ENCODE assay signal across 1 cellular context in genomic region chr2:27086090-27086721, GRCh38.
TF ChIP-seq lines count a peak whose summit lies in the region.

No MANE protein-coding gene starts in this region.

TF ChIP-seq in HepG2, 621 proteins besides CTCF, POLR2A, EP300 and RAD21 (continued from another document and continues in another):
- TF ChIP-seq ZNF614 (CRISPR knock-in tag; IDR thresholded peaks at IDR 0.05; ENCODE audit: borderline replicate concordance), result peak; percentile 88
- no peak for TF ChIP-seq FIP1L1 (IDR thresholded peaks at IDR 0.05; ENCODE audit: borderline replicate concordance, insufficient read depth, low read depth, low read length)
- TF ChIP-seq ZNF670 (CRISPR knock-in tag; IDR thresholded peaks at IDR 0.05; ENCODE audit: borderline replicate concordance), result peak; percentile 31; the same call in 1 of the 2 replicates
- TF ChIP-seq ZNF460 (CRISPR knock-in tag; IDR thresholded peaks at IDR 0.05; ENCODE audit: borderline replicate concordance), result no peak
- no peak for TF ChIP-seq ZNF180 (CRISPR knock-in tag; IDR thresholded peaks at IDR 0.05; ENCODE audit: borderline replicate concordance, low read depth)
- peak; percentile 61 for TF ChIP-seq RARA (CRISPR knock-in tag; IDR thresholded peaks at IDR 0.05)
- no peak for TF ChIP-seq RAD51 (IDR thresholded peaks at IDR 0.05; ENCODE audit: borderline replicate concordance)
- TF ChIP-seq CERS6 (CRISPR knock-in tag; IDR thresholded peaks at IDR 0.05), result no peak; the same call in 1 of the 2 replicates
- TF ChIP-seq MXD1 (CRISPR knock-in tag; IDR thresholded peaks at IDR 0.05), result no peak
- 0 out of 2 replicates have a peak, but pooled peaks have one; percentile 12 for TF ChIP-seq ZNF318 (CRISPR knock-in tag; IDR thresholded peaks at IDR 0.05)
- no peak for TF ChIP-seq ZSCAN25 (CRISPR knock-in tag; IDR thresholded peaks at IDR 0.05)
- TF ChIP-seq ZNF234 (CRISPR knock-in tag; conservative IDR thresholded peaks at IDR 0.05), result peak; percentile 99
- no peak for TF ChIP-seq WIZ (CRISPR knock-in tag; IDR thresholded peaks at IDR 0.05)
- peak; percentile 45; the same call in 1 of the 2 replicates for TF ChIP-seq IRF2 (CRISPR knock-in tag; IDR thresholded peaks at IDR 0.05)
- no peak for TF ChIP-seq ATF7 (IDR thresholded peaks at IDR 0.05)
- TF ChIP-seq ATF7 (CRISPR knock-in tag; IDR thresholded peaks at IDR 0.05), result no peak
- TF ChIP-seq GATAD1 (CRISPR knock-in tag; IDR thresholded peaks at IDR 0.05), result peak; percentile 75
- peak; percentile 90 for TF ChIP-seq TOE1 (CRISPR knock-in tag; IDR thresholded peaks at IDR 0.05)
- no peak for TF ChIP-seq ZSCAN22 (CRISPR knock-in tag; IDR thresholded peaks at IDR 0.05)
- TF ChIP-seq NR2F1 (CRISPR knock-in tag; IDR thresholded peaks at IDR 0.05), result no peak
- TF ChIP-seq ZNF446 (CRISPR knock-in tag; IDR thresholded peaks at IDR 0.05), result 0 out of 2 replicates have a peak, but pooled peaks have one; percentile 83
- TF ChIP-seq ZZZ3 (CRISPR knock-in tag; IDR thresholded peaks at IDR 0.05; ENCODE audit: borderline replicate concordance), result 0 out of 2 replicates have a peak, but pooled peaks have one; percentile 59
- peak; percentile 96 for TF ChIP-seq ARNTL (CRISPR knock-in tag; IDR thresholded peaks at IDR 0.05)
- TF ChIP-seq DMAP1 (CRISPR knock-in tag; IDR thresholded peaks at IDR 0.05), result peak; percentile 81
- TF ChIP-seq ZNF800 (CRISPR knock-in tag; IDR thresholded peaks at IDR 0.05), result peak; percentile 74
- peak; percentile 49; the same call in 1 of the 2 replicates for TF ChIP-seq ZFP90 (CRISPR knock-in tag; IDR thresholded peaks at IDR 0.05; ENCODE audit: borderline replicate concordance)
- TF ChIP-seq ZSCAN5A (CRISPR knock-in tag; IDR thresholded peaks at IDR 0.05; ENCODE audit: borderline replicate concordance), result no peak
- TF ChIP-seq TFDP2 (CRISPR knock-in tag; IDR thresholded peaks at IDR 0.05), result peak; percentile 97
- peak; percentile 61; the same call in 1 of the 2 replicates for TF ChIP-seq ZFAT (CRISPR knock-in tag; conservative IDR thresholded peaks at IDR 0.05)
- no peak; the same call in 1 of the 2 replicates for TF ChIP-seq ZNF280B (CRISPR knock-in tag; IDR thresholded peaks at IDR 0.05; ENCODE audit: borderline replicate concordance)
- no peak for TF ChIP-seq FOXJ3 (CRISPR knock-in tag; IDR thresholded peaks at IDR 0.05; ENCODE audit: borderline replicate concordance)
- TF ChIP-seq HES4 (CRISPR knock-in tag; IDR thresholded peaks at IDR 0.05; ENCODE audit: borderline replicate concordance), result peak; percentile 60; the same call in 1 of the 2 replicates
- TF ChIP-seq ZBTB8A (CRISPR knock-in tag; IDR thresholded peaks at IDR 0.05; ENCODE audit: borderline replicate concordance, low read depth), result no peak
- TF ChIP-seq ZNF274 (CRISPR knock-in tag; IDR thresholded peaks at IDR 0.05), result no peak; the same call in 1 of the 2 replicates
- peak; percentile 46; the same call in 1 of the 2 replicates for TF ChIP-seq FOXP4 (CRISPR knock-in tag; IDR thresholded peaks at IDR 0.05)
- no peak for TF ChIP-seq ZNF24 (IDR thresholded peaks at IDR 0.05)
- 0 out of 2 replicates have a peak, but pooled peaks have one; percentile 58 for TF ChIP-seq DMTF1 (CRISPR knock-in tag; IDR thresholded peaks at IDR 0.05)
- no peak; the same call in 1 of the 2 replicates for TF ChIP-seq ZNF567 (CRISPR knock-in tag; IDR thresholded peaks at IDR 0.05; ENCODE audit: borderline replicate concordance)
- TF ChIP-seq GABPB1 (CRISPR knock-in tag; IDR thresholded peaks at IDR 0.05), result peak; percentile 76
- TF ChIP-seq SATB2 (CRISPR knock-in tag; IDR thresholded peaks at IDR 0.05), result no peak; the same call in 1 of the 2 replicates
